1 cellular context compared by ENCODE assay signal in the genomic region with DNA sequence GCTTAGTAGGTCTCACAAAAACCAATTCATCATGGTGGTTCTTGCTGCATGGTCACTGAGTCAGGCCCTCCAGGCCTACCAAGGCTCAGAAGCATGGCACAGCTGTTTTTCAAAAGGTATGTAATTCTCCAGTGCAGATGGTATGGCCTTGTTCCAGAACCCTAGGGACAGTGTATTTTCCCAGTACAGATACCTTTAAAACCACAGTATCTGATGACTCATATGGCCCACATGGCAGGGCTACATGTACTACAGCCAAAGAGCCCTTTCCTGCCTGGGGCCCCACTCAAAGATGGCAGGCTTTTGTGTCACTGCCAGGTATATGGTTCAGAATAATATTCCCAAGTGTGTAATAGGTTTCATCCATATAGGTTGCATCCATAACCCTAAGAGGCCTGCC.
A peak's percentile ranks its signal among the peaks of the same experiment; 100 is the strongest.
TF ChIP-seq lines count a peak whose summit lies in the region.

No MANE protein-coding gene starts in this region.

TF ChIP-seq in IMR-90, 13 proteins besides CTCF, POLR2A, EP300 and RAD21:
- no peak for TF ChIP-seq MXI1 (IDR thresholded peaks at IDR 0.05; ENCODE audit: borderline replicate concordance, low read depth, low read length)
- no peak for TF ChIP-seq RCOR1 (IDR thresholded peaks at IDR 0.05; ENCODE audit: insufficient replicate concordance, low read length)
- TF ChIP-seq CEBPB (IDR thresholded peaks at IDR 0.05; ENCODE audit: low read depth, low read length) = no peak
- TF ChIP-seq RFX5 (IDR thresholded peaks at IDR 0.05; ENCODE audit: low read depth, low read length) = no peak
- TF ChIP-seq, protein P1, sequence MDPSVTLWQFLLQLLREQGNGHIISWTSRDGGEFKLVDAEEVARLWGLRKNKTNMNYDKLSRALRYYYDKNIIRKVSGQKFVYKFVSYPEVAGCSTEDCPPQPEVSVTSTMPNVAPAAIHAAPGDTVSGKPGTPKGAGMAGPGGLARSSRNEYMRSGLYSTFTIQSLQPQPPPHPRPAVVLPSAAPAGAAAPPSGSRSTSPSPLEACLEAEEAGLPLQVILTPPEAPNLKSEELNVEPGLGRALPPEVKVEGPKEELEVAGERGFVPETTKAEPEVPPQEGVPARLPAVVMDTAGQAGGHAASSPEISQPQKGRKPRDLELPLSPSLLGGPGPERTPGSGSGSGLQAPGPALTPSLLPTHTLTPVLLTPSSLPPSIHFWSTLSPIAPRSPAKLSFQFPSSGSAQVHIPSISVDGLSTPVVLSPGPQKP (IDR thresholded peaks at IDR 0.05; ENCODE audit: borderline replicate concordance, low read depth, low read length) = no peak
- no peak for TF ChIP-seq NFE2L2 (IDR thresholded peaks at IDR 0.05; ENCODE audit: low read depth, low read length)
- no peak for TF ChIP-seq SMC3 (IDR thresholded peaks at IDR 0.05; ENCODE audit: low read depth, low read length)
- no peak for TF ChIP-seq BHLHE40 (IDR thresholded peaks at IDR 0.05; ENCODE audit: low read depth, low read length)
- TF ChIP-seq MAFK (IDR thresholded peaks at IDR 0.05; ENCODE audit: low read depth, low read length) = no peak
- TF ChIP-seq FOS (IDR thresholded peaks at IDR 0.05; ENCODE audit: low read depth, low read length) = peak; percentile 75; the same call in 1 of the 2 replicates
- TF ChIP-seq, protein P2, sequence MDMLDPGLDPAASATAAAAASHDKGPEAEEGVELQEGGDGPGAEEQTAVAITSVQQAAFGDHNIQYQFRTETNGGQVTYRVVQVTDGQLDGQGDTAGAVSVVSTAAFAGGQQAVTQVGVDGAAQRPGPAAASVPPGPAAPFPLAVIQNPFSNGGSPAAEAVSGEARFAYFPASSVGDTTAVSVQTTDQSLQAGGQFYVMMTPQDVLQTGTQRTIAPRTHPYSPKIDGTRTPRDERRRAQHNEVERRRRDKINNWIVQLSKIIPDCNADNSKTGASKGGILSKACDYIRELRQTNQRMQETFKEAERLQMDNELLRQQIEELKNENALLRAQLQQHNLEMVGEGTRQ (IDR thresholded peaks at IDR 0.05; ENCODE audit: low read depth, low read length) = peak; percentile 44; the same call in 1 of the 2 replicates
- TF ChIP-seq MAZ (IDR thresholded peaks at IDR 0.05; ENCODE audit: borderline replicate concordance, low read depth, low read length) = no peak
